In genomic region chr2:30230479-30230854, GRCh38 we compare ENCODE assay signal across 8 cellular contexts.
DNase-seq lines count a peak whose midpoint lies in the region.

No MANE protein-coding gene starts in this region.

- peak; percentile 79 for DNase-seq in activated CD8-positive, alpha-beta memory T cell treated with anti-CD3 and anti-CD28 coated beads for 24 hours
- no peak for DNase-seq in activated CD8-positive, alpha-beta memory T cell treated with anti-CD3 and anti-CD28 coated beads, Interleukin-2, amount 50 U/mL, for 48 hours
- peak; percentile 77 for DNase-seq in astrocyte of the hippocampus (ENCODE audit: low read depth, low spot score)
- DNase-seq in islet precursor cell, result peak; percentile 78
- DNase-seq in retina, result no peak
- no peak for DNase-seq in DMS79 treated with DMSO at 0.1 percent for 48 hours (lab: John Stamatoyannopoulos, UW)
- no peak for DNase-seq in NK-92 treated with Interleukin-12 subunit alpha and Interleukin-12 subunit beta, amount 100 ng/mL, for 24 hours (lab: John Stamatoyannopoulos, UW)

- peak overlapping the region; percentile 86 for H3K27ac Mint-ChIP-seq in stimulated activated naive CD8-positive, alpha-beta T cell treated with anti-CD3 and anti-CD28 coated beads, Interleukin-15, Interleukin-2, amounts not matched to agents 100 ng/mL and 50 ng/mL, for 24 hours

- peak overlapping the region; percentile 87 for H3K4me3 Mint-ChIP-seq in stimulated activated naive CD8-positive, alpha-beta T cell treated with anti-CD3 and anti-CD28 coated beads, Interleukin-15, Interleukin-2, amounts not matched to agents 100 ng/mL and 50 ng/mL, for 24 hours

- no peaks in the 10 kb centered on the region for H3K9me3 Mint-ChIP-seq in stimulated activated naive CD8-positive, alpha-beta T cell treated with anti-CD3 and anti-CD28 coated beads, Interleukin-15, Interleukin-2, amounts not matched to agents 100 ng/mL and 50 ng/mL, for 24 hours

- H3K4me1 Mint-ChIP-seq in stimulated activated naive CD8-positive, alpha-beta T cell treated with anti-CD3 and anti-CD28 coated beads, Interleukin-15, Interleukin-2, amounts not matched to agents 100 ng/mL and 50 ng/mL, for 24 hours (ENCODE audit: low read depth), result peaks cover 68% of the 10 kb centered on the region

- H3K27me3 Mint-ChIP-seq in stimulated activated naive CD8-positive, alpha-beta T cell treated with anti-CD3 and anti-CD28 coated beads, Interleukin-15, Interleukin-2, amounts not matched to agents 100 ng/mL and 50 ng/mL, for 24 hours, result no peaks in the 10 kb centered on the region

- H3K36me3 Mint-ChIP-seq in stimulated activated naive CD8-positive, alpha-beta T cell treated with anti-CD3 and anti-CD28 coated beads, Interleukin-15, Interleukin-2, amounts not matched to agents 100 ng/mL and 50 ng/mL, for 24 hours (ENCODE audit: low read depth), result peaks cover 20% of the 10 kb centered on the region

Comparison
In these comparisons a context has a peak if more than half of its experiments do, and no peak if none do; other contexts are left out.
1. DNase-seq: peak in activated CD8-positive, alpha-beta memory T cell treated with anti-CD3 and anti-CD28 coated beads for 24 hours (single experiment), astrocyte of the hippocampus (single experiment) and islet precursor cell (single experiment); none in activated CD8-positive, alpha-beta memory T cell treated with anti-CD3 and anti-CD28 coated beads, Interleukin-2, amount 50 U/mL, for 48 hours (single experiment), retina (single experiment), DMS79 treated with DMSO at 0.1 percent for 48 hours (single experiment) and NK-92 treated with Interleukin-12 subunit alpha and Interleukin-12 subunit beta, amount 100 ng/mL, for 24 hours (single experiment).